Comparison of ENCODE assay signal across 1 cellular context in the genomic region with DNA sequence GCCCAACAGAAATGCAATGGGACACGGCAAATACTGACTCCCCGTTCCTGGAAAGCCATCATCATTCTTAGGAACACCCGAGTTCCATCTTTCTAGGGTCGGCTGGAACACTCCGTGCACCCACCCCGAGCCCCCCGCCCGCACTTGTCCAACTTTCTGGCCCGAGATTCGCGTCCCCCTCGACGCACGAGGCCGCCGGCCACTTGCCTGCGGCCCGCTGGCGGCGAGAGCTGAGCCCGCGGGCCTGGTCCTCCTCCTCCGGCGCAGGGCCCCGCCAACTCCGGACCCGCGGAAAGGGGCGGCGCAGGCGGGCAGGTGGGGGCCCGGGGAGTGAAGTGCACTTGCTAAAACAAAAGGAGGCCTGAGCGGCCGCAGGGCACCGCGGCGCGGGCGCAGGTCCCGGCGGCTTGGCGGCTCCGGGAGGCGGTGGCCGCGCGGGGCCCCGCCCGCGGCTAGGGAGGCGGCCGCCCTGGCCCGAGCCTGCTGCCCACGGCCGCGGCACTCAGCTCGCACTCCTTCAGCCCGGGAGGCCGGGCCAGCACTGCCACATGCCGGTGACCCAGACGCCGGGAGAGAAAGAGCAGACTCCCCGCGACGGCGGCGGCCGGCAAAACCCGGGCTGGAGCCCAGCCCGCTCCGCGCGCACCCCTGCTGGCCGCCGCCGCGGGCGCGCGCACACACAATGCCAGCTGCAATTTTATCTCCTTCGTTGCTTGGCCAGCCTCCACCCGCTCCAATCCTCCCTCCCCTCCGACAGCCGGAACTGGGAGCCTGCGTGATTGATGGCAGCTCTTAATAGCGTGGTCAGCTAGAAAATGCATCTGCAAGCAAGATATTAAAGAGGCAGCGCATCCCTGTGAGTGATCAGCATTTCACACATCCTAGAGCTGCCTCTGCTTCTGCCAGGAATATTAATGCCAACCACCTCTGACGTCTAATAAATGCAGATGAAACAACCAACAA.
TF ChIP-seq lines count a peak whose summit lies in the region.

No MANE protein-coding gene starts in this region.

TF ChIP-seq in K562, 482 proteins besides CTCF, POLR2A, EP300 and RAD21 (continued from another document and continues in another):
- TF ChIP-seq, protein P1, sequence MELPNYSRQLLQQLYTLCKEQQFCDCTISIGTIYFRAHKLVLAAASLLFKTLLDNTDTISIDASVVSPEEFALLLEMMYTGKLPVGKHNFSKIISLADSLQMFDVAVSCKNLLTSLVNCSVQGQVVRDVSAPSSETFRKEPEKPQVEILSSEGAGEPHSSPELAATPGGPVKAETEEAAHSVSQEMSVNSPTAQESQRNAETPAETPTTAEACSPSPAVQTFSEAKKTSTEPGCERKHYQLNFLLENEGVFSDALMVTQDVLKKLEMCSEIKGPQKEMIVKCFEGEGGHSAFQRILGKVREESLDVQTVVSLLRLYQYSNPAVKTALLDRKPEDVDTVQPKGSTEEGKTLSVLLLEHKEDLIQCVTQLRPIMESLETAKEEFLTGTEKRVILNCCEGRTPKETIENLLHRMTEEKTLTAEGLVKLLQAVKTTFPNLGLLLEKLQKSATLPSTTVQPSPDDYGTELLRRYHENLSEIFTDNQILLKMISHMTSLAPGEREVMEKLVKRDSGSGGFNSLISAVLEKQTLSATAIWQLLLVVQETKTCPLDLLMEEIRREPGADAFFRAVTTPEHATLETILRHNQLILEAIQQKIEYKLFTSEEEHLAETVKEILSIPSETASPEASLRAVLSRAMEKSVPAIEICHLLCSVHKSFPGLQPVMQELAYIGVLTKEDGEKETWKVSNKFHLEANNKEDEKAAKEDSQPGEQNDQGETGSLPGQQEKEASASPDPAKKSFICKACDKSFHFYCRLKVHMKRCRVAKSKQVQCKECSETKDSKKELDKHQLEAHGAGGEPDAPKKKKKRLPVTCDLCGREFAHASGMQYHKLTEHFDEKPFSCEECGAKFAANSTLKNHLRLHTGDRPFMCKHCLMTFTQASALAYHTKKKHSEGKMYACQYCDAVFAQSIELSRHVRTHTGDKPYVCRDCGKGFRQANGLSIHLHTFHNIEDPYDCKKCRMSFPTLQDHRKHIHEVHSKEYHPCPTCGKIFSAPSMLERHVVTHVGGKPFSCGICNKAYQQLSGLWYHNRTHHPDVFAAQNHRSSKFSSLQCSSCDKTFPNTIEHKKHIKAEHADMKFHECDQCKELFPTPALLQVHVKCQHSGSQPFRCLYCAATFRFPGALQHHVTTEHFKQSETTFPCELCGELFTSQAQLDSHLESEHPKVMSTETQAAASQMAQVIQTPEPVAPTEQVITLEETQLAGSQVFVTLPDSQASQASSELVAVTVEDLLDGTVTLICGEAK (IDR thresholded peaks at IDR 0.05) = no peak
- TF ChIP-seq, protein P1 (CRISPR knock-in tag; IDR thresholded peaks at IDR 0.05) = no peak
- TF ChIP-seq ETV5 (CRISPR knock-in tag; IDR thresholded peaks at IDR 0.05; ENCODE audit: low read depth) (peak; percentile 95), FOSL1 (tag; conservative IDR thresholded peaks at IDR 0.05) (peak; percentile 50), ZNF668 (CRISPR knock-in tag; IDR thresholded peaks at IDR 0.05) (no peak), FOXP1 (CRISPR knock-in tag; IDR thresholded peaks at IDR 0.05) (peak; percentile 80; the same call in 1 of the 2 replicates), CREB1 (IDR thresholded peaks at IDR 0.05) (peak; percentile 41), CREB1 (CRISPR knock-in tag; IDR thresholded peaks at IDR 0.05) (no peak; the same call in 1 of the 2 replicates), SAFB2 (IDR thresholded peaks at IDR 0.05; ENCODE audit: borderline replicate concordance, low read depth, low read length, severe bottlenecking) (no peak), ATF1 (CRISPR knock-in tag; IDR thresholded peaks at IDR 0.05) (no peak), ATF1 (tag; IDR thresholded peaks at IDR 0.05) (peak; percentile 75; the same call in 1 of the 2 replicates), ZNF431 (CRISPR knock-in tag; IDR thresholded peaks at IDR 0.05) (peak; percentile 35; the same call in 1 of the 2 replicates), BDP1 (IDR thresholded peaks at IDR 0.05; ENCODE audit: insufficient read depth, insufficient read length) (no peak), ERF (CRISPR knock-in tag; IDR thresholded peaks at IDR 0.05) (peak; percentile 80; the same call in 1 of the 2 replicates), EP400 (IDR thresholded peaks at IDR 0.05) (peak; percentile 30; the same call in 1 of the 2 replicates), NR2C2 (CRISPR knock-in tag; IDR thresholded peaks at IDR 0.05) (no peak), NR2C2 (tag; IDR thresholded peaks at IDR 0.05) (peak; percentile 79), GATA2 (CRISPR knock-in tag; IDR thresholded peaks at IDR 0.05) (peak; percentile 57; the same call in 1 of the 2 replicates), MCM7 (IDR thresholded peaks at IDR 0.05) (no peak), POLR2G (IDR thresholded peaks at IDR 0.05; ENCODE audit: low read depth, low read length) (peak; percentile 91), CCNT2 (IDR thresholded peaks at IDR 0.05; ENCODE audit: borderline replicate concordance, extremely low read depth, insufficient read length, low read depth, low read length) (peak; percentile 99), ZEB2 (IDR thresholded peaks at IDR 0.05) (no peak), YY1 (IDR thresholded peaks at IDR 0.05; ENCODE audit: borderline replicate concordance in 1 of 3, control insufficient read depth in 1 of 3, extremely low read depth in 1 of 3, insufficient read depth in 3 of 3, insufficient read length in 1 of 3, insufficient replicate concordance in 2 of 3, low read depth in 1 of 3, low read length in 2 of 3) (peak in 2 of 3 experiments; percentile 71 to 81), KDM4B (IDR thresholded peaks at IDR 0.05; ENCODE audit: borderline replicate concordance in 2 of 2, low read depth in 1 of 2) (peak in 1 of 2 experiments; percentile 56; a peak in 1 of 4 replicates), KAT7 (CRISPR knock-in tag; IDR thresholded peaks at IDR 0.05; ENCODE audit: borderline replicate concordance) (peak; percentile 36; the same call in 1 of the 2 replicates), STAT5A (IDR thresholded peaks at IDR 0.05; ENCODE audit: borderline replicate concordance, low read length) (peak; percentile 29; the same call in 1 of the 2 replicates)
- TF ChIP-seq, protein P2, sequence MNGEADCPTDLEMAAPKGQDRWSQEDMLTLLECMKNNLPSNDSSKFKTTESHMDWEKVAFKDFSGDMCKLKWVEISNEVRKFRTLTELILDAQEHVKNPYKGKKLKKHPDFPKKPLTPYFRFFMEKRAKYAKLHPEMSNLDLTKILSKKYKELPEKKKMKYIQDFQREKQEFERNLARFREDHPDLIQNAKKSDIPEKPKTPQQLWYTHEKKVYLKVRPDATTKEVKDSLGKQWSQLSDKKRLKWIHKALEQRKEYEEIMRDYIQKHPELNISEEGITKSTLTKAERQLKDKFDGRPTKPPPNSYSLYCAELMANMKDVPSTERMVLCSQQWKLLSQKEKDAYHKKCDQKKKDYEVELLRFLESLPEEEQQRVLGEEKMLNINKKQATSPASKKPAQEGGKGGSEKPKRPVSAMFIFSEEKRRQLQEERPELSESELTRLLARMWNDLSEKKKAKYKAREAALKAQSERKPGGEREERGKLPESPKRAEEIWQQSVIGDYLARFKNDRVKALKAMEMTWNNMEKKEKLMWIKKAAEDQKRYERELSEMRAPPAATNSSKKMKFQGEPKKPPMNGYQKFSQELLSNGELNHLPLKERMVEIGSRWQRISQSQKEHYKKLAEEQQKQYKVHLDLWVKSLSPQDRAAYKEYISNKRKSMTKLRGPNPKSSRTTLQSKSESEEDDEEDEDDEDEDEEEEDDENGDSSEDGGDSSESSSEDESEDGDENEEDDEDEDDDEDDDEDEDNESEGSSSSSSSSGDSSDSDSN (IDR thresholded peaks at IDR 0.05; ENCODE audit: borderline replicate concordance in 1 of 2, low read depth in 2 of 2, low read length in 2 of 2) = peak; percentile 95 to 99; a peak in 3 of 4 replicates
- TF ChIP-seq, protein P3, sequence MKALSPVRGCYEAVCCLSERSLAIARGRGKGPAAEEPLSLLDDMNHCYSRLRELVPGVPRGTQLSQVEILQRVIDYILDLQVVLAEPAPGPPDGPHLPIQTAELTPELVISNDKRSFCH (CRISPR knock-in tag; IDR thresholded peaks at IDR 0.05) = no peak
- TF ChIP-seq, protein P3 (tag; IDR thresholded peaks at IDR 0.05) = peak; percentile 85
- TF ChIP-seq, protein P4, sequence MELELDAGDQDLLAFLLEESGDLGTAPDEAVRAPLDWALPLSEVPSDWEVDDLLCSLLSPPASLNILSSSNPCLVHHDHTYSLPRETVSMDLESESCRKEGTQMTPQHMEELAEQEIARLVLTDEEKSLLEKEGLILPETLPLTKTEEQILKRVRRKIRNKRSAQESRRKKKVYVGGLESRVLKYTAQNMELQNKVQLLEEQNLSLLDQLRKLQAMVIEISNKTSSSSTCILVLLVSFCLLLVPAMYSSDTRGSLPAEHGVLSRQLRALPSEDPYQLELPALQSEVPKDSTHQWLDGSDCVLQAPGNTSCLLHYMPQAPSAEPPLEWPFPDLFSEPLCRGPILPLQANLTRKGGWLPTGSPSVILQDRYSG (tag; conservative IDR thresholded peaks at IDR 0.05; ENCODE audit: low read depth) = peak; percentile 68; the same call in 1 of the 2 replicates
- TF ChIP-seq, protein P5, sequence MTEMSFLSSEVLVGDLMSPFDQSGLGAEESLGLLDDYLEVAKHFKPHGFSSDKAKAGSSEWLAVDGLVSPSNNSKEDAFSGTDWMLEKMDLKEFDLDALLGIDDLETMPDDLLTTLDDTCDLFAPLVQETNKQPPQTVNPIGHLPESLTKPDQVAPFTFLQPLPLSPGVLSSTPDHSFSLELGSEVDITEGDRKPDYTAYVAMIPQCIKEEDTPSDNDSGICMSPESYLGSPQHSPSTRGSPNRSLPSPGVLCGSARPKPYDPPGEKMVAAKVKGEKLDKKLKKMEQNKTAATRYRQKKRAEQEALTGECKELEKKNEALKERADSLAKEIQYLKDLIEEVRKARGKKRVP (CRISPR knock-in tag; IDR thresholded peaks at IDR 0.05) = peak; percentile 37; the same call in 1 of the 2 replicates
- TF ChIP-seq, protein P6, sequence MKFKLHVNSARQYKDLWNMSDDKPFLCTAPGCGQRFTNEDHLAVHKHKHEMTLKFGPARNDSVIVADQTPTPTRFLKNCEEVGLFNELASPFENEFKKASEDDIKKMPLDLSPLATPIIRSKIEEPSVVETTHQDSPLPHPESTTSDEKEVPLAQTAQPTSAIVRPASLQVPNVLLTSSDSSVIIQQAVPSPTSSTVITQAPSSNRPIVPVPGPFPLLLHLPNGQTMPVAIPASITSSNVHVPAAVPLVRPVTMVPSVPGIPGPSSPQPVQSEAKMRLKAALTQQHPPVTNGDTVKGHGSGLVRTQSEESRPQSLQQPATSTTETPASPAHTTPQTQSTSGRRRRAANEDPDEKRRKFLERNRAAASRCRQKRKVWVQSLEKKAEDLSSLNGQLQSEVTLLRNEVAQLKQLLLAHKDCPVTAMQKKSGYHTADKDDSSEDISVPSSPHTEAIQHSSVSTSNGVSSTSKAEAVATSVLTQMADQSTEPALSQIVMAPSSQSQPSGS (CRISPR knock-in tag; IDR thresholded peaks at IDR 0.05) = no peak
- TF ChIP-seq, protein P7, sequence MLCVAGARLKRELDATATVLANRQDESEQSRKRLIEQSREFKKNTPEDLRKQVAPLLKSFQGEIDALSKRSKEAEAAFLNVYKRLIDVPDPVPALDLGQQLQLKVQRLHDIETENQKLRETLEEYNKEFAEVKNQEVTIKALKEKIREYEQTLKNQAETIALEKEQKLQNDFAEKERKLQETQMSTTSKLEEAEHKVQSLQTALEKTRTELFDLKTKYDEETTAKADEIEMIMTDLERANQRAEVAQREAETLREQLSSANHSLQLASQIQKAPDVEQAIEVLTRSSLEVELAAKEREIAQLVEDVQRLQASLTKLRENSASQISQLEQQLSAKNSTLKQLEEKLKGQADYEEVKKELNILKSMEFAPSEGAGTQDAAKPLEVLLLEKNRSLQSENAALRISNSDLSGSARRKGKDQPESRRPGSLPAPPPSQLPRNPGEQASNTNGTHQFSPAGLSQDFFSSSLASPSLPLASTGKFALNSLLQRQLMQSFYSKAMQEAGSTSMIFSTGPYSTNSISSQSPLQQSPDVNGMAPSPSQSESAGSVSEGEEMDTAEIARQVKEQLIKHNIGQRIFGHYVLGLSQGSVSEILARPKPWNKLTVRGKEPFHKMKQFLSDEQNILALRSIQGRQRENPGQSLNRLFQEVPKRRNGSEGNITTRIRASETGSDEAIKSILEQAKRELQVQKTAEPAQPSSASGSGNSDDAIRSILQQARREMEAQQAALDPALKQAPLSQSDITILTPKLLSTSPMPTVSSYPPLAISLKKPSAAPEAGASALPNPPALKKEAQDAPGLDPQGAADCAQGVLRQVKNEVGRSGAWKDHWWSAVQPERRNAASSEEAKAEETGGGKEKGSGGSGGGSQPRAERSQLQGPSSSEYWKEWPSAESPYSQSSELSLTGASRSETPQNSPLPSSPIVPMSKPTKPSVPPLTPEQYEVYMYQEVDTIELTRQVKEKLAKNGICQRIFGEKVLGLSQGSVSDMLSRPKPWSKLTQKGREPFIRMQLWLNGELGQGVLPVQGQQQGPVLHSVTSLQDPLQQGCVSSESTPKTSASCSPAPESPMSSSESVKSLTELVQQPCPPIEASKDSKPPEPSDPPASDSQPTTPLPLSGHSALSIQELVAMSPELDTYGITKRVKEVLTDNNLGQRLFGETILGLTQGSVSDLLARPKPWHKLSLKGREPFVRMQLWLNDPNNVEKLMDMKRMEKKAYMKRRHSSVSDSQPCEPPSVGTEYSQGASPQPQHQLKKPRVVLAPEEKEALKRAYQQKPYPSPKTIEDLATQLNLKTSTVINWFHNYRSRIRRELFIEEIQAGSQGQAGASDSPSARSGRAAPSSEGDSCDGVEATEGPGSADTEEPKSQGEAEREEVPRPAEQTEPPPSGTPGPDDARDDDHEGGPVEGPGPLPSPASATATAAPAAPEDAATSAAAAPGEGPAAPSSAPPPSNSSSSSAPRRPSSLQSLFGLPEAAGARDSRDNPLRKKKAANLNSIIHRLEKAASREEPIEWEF (CRISPR knock-in tag; IDR thresholded peaks at IDR 0.05) = peak; percentile 75; the same call in 1 of the 2 replicates
